Comparison of ENCODE assay signal across 24 cellular contexts in the genomic region with DNA sequence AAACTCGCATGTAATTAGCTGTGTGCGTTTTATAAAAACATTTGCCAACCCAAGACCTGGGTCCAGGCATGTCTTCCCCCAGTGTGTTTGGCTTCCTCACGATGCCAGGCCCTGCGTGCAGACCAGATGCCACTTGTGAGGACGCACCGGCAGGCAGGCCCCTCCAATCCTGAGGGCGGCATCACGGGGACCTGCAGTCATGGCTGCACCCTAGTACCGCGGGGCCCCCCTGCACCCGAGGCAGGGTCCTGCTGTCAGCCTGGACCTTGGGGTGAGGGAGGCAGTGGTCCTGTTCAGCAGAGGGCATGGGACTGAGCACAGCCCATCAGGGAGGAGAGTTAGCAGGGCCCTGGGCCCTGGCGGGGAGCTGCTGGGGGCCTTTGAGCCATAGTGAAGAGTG. TPM values are rescaled to one million over a fixed set of nuclear protein-coding genes. Genes with fewer than 3 reads are reported as not detected.
"Had no signal": no experiment of that assay in that cellular context is flagged by ENCODE, and none has a peak within 500 bp of the region (broad histone marks: within the 10 kb centered on the region; RNA-seq: fewer than 3 reads in every experiment).

No MANE protein-coding gene starts in this region.

- H3K9ac ChIP-seq: parathyroid adenoma had no signal

- H3K36me3 ChIP-seq: right lobe of liver had no signal

- H3K36me3 Mint-ChIP-seq: natural killer cell had no signal

- H3K27ac Mint-ChIP-seq: natural killer cell; stimulated activated naive CD8-positive, alpha-beta T cell treated with anti-CD3 and anti-CD28 coated beads, Interleukin-15, amount 100 ng/mL, for 72 hours; type B pancreatic cell had no signal

- DNase-seq: activated CD4-positive, alpha-beta T cell treated with anti-CD3 and anti-CD28 coated beads, Interleukin-2, amount 10 ng/mL, durations not matched to agents 24 days and 14 days; activated CD4-positive, CD25-positive, alpha-beta regulatory T cell; activated CD8-positive, alpha-beta memory T cell treated with anti-CD3 and anti-CD28 coated beads, Interleukin-2, amount 50 U/mL, for 4 hours; activated effector memory CD4-positive, alpha-beta T cell treated with anti-CD3 and anti-CD28 coated beads, Interleukin-2, amount 50 U/mL, for 16 hours; activated T-cell treated with anti-CD3 and anti-CD28 coated beads, Interleukin-2, amount 50 U/mL, for 48 hours; amniotic stem cell; erythroblast; foreskin melanocyte; glutamatergic neuron; hippocampal formation; natural killer cell; small intestine; stimulated activated CD4-positive, alpha-beta T cell treated with anti-CD3 and anti-CD28 coated beads, Interleukin-4, amount 100 ng/mL, for 1 hour; stimulated activated naive CD8-positive, alpha-beta T cell treated with anti-CD3 and anti-CD28 coated beads, Interleukin-15, amount 100 ng/mL, for 72 hours had no signal

- H3K27ac ChIP-seq: parathyroid adenoma, right lobe of liver had no signal

- FAIRE-seq: keratinocyte, small intestine, TTC549 had no signal

- H3K27me3 Mint-ChIP-seq: activated CD4-positive, alpha-beta T cell treated with anti-CD3 and anti-CD28 coated beads, Interleukin-2, amount 10 ng/mL, durations not matched to agents 24 days and 14 days; stimulated activated naive CD8-positive, alpha-beta T cell treated with anti-CD3 and anti-CD28 coated beads, Interleukin-15, amount 100 ng/mL, for 72 hours; type B pancreatic cell had no signal

- H3K4me3 Mint-ChIP-seq: natural killer cell; stimulated activated naive CD8-positive, alpha-beta T cell treated with anti-CD3 and anti-CD28 coated beads, Interleukin-15, amount 100 ng/mL, for 72 hours; T-helper 2 cell treated with Interferon-gamma antibody and Interleukin-4, amounts not matched to agents 5 μg/mL and 100 μg/mL, for 36 hours; type B pancreatic cell had no signal

- H3K9me3 ChIP-seq: right lobe of liver had no signal

- ATAC-seq: activated naive CD4-positive, alpha-beta T cell treated with anti-CD3 and anti-CD28 coated beads, Interleukin-2, amount 50 U/mL, for 72 hours; left lobe of liver; natural killer cell; right lobe of liver; stimulated activated naive CD8-positive, alpha-beta T cell treated with anti-CD3 and anti-CD28 coated beads, Interleukin-15, amount 100 ng/mL, for 72 hours had no signal

- H3K27me3 ChIP-seq: right lobe of liver had no signal

- H3K4me3 ChIP-seq: lung, right lobe of liver had no signal

- H3K9me3 Mint-ChIP-seq: activated CD4-positive, alpha-beta T cell treated with anti-CD3 and anti-CD28 coated beads, Interleukin-2, amount 10 ng/mL, durations not matched to agents 24 days and 14 days; activated naive CD4-positive, alpha-beta T cell treated with anti-CD3 and anti-CD28 coated beads, Interleukin-2, amount 50 U/mL, for 72 hours; natural killer cell; stimulated activated naive CD8-positive, alpha-beta T cell treated with anti-CD3 and anti-CD28 coated beads, Interleukin-15, amount 100 ng/mL, for 72 hours; T-helper 2 cell treated with Interferon-gamma antibody and Interleukin-4, amounts not matched to agents 5 μg/mL and 100 μg/mL, for 36 hours; type B pancreatic cell had no signal

RNA-seq across cellular contexts. Expression of a gene that starts 55.3 kb away (rescaled TPM):
- total RNA-seq: activated CD4-positive, alpha-beta T cell treated with anti-CD3 and anti-CD28 coated beads, Interleukin-2, amount 10 ng/mL, durations not matched to agents 24 days and 14 days; activated naive CD4-positive, alpha-beta T cell treated with anti-CD3 and anti-CD28 coated beads, Interleukin-2, amount 50 U/mL, for 72 hours; natural killer cell; right lobe of liver; temporal lobe had no signal
